In genomic region chrX:54529166-54529558, GRCh38 we compare ENCODE assay signal across 8 cellular contexts. TPM values are rescaled to one million over a fixed set of nuclear protein-coding genes. Genes with fewer than 3 reads are reported as not detected.
DNase-seq lines count a peak whose midpoint lies in the region; ATAC-seq, FAIRE-seq and TF ChIP-seq lines count a peak whose summit lies in the region.

No MANE protein-coding gene starts in this region.

- FAIRE-seq in pancreas (lab: Jason Lieb, UNC) = no peak

- peaks cover 17% of the 10 kb centered on the region for H3K36me3 Mint-ChIP-seq in effector memory CD8-positive, alpha-beta T cell (ENCODE audit: insufficient read depth)

- H3K27me3 ChIP-seq in parathyroid adenoma (ENCODE audit: control insufficient read depth, insufficient read depth, low read length) (no peaks in the 10 kb centered on the region), pancreas (peaks cover 0 to 4% (median 0%) of the 10 kb centered on the region in 4 donors)

- peak overlapping the region; percentile 86 for H2AFZ ChIP-seq in parathyroid adenoma

- peak overlapping the region; percentile 93 for H3K27ac ChIP-seq in parathyroid adenoma
- peak overlapping the region in 2 of 4 donors; percentile 67 to 83 for H3K27ac ChIP-seq in pancreas

- peaks cover 0 to 3% of the 10 kb centered on the region in 2 donors for H3K9me3 Mint-ChIP-seq in effector memory CD8-positive, alpha-beta T cell

- H3K4me1 ChIP-seq in parathyroid adenoma (no peaks in the 10 kb centered on the region), pancreas (peaks cover 0 to 8% (median 0%) of the 10 kb centered on the region in 3 donors)

- TF ChIP-seq CTCF in parathyroid adenoma (IDR thresholded peaks at IDR 0.05) = no peak
- no peak for TF ChIP-seq CTCF in pancreas (IDR thresholded peaks at IDR 0.05)

- H3K27me3 Mint-ChIP-seq in effector memory CD8-positive, alpha-beta T cell = no peaks in the 10 kb centered on the region

- H3K4me3 ChIP-seq in GM08714 (ENCODE audit: low read length) (peak overlapping the region; percentile 66; the same call in 1 of the 2 replicates), parathyroid adenoma (ENCODE audit: low read depth, low read length) (peak overlapping the region; percentile 70), pancreas (peak overlapping the region in 2 of 4 donors; percentile 51 to 65)

- intact Hi-C loops in sciatic nerve (cut with DNase I) (no loop called here), pancreas (cut with DNase I) (no loop called here)

- DNase-seq in NCI-H82 (lab: John Stamatoyannopoulos, UW) (peak; percentile 85), sciatic nerve (ENCODE audit: low spot score) (no peak), pancreas (no peak), NCI-H510A treated with DMSO at 0.1 percent for 48 hours (lab: John Stamatoyannopoulos, UW) (no peak), T1000 (lab: John Stamatoyannopoulos, UW) (no peak)
- no peak for DNase-seq in effector memory CD8-positive, alpha-beta T cell

- peak overlapping the region; percentile 89 to 91 for H3K27ac Mint-ChIP-seq in effector memory CD8-positive, alpha-beta T cell

- peak overlapping the region; percentile 68 for H3K4me2 ChIP-seq in parathyroid adenoma (ENCODE audit: low read length)

- no peaks in the 10 kb centered on the region for H3K79me2 ChIP-seq in parathyroid adenoma

- no peaks in the 10 kb centered on the region for H3K9me3 ChIP-seq in parathyroid adenoma (ENCODE audit: control insufficient read depth, low read length)
- no peaks in the 10 kb centered on the region for H3K9me3 ChIP-seq in pancreas

- H3K36me3 ChIP-seq in parathyroid adenoma (ENCODE audit: control insufficient read depth, insufficient read depth, low read length) = no peaks in the 10 kb centered on the region
- no peaks in the 10 kb centered on the region for H3K36me3 ChIP-seq in pancreas

- ATAC-seq in effector memory CD8-positive, alpha-beta T cell (replicated peaks) = no peak
- ATAC-seq in sciatic nerve = no peak
- no peak for ATAC-seq in pancreas

- peaks cover 15 to 17% of the 10 kb centered on the region in 2 donors for H3K4me1 Mint-ChIP-seq in effector memory CD8-positive, alpha-beta T cell (ENCODE audit: low read depth in 2 of 2)

- 40 to 51% methylated on average over 4 of the region's 4 CpGs for WGBS in pancreas, 2 donors

- no peak overlapping the region for H3K9ac ChIP-seq in parathyroid adenoma

- H3K4me3 Mint-ChIP-seq in effector memory CD8-positive, alpha-beta T cell = peak overlapping the region; percentile 89 to 90

RNA-seq across cellular contexts. Expression of gene GNL3L, which starts 0.9 kb away (rescaled TPM):
- total RNA-seq in sciatic nerve (27.7 TPM), pancreas (10 to 100 TPM; 10.6 to 21.6 (median 16.3) TPM)
- 1 to 10 TPM; 4.0 to 4.4 TPM for polyA plus RNA-seq in pancreas

RNA-seq across cellular contexts. Expression of gene FGD1, which starts 33.1 kb away (rescaled TPM):
- total RNA-seq in sciatic nerve (7.3 TPM), pancreas (1 to 10 TPM; 1.7 to 4.0 (median 2.5) TPM)
- 1 to 10 TPM; 3.0 TPM for polyA plus RNA-seq in pancreas
